In the genomic region with DNA sequence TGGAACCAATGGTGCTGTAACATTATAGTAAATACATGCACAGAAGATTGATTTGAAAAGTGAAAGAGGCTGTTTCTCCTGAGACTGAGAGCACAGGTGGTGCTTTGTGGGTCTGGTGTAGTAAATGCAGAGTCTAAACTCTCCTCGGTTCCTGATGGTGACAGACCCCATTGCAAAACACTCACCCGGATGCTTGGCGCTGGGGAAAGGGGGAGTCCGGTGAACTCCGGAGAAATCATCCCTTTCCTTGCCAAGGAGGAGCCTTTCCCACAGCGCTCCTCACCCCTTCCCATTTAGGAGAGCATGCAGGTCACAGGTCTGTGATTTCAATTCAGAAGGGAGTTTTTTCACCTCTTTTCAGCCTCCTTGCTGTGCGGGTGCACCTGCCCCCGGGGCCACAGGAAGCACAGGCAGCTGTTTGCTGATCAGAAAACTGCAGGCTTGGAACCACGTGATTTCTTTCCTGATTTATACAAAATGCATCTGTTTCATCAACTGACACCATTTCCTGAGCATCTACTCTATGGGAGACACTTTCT, we compare ENCODE assay signal across 9 cellular contexts.
A peak's percentile ranks its signal among the peaks of the same experiment; 100 is the strongest.
DNase-seq lines count a peak whose midpoint lies in the region; ATAC-seq and TF ChIP-seq lines count a peak whose summit lies in the region.
"Had no signal": no experiment of that assay in that cellular context is flagged by ENCODE, and none has a peak within 500 bp of the region (broad histone marks: within the 10 kb centered on the region; RNA-seq: fewer than 3 reads in every experiment).

No MANE protein-coding gene starts in this region.

- H3K4me1 ChIP-seq in spleen: peaks cover 11 to 62% (median 44%) of the 10 kb centered on the region in 6 donors

- POLR2A ChIA-PET in activated B cell treated with CpG ODN at 0.5 μM for 24 hours (lab: Charles Lee): interaction anchor here (0.7 to 1.3 kb wide), 4 partner anchors 18 to 1224 kb away, joined by 3 to 5 read pairs (median 3); a partner anchor contains a TSS

- in situ Hi-C loops in ACHN (cut with HindIII; ENCODE audit: low pct_ligation_motif_present, low pct_unique_long_range_greater_than_20kb, low sequenced_read_pairs): no loop called here

- TF ChIP-seq POLR2A in spleen (IDR thresholded peaks at IDR 0.05): no peak

- ATAC-seq in activated CD4-positive, CD25-positive, alpha-beta regulatory T cell treated with anti-CD3 and anti-CD28 coated beads, Interleukin-2, amount 50 U/mL, for 24 hours: peak; percentile 25 to 34
- ATAC-seq in HG02973 (IDR thresholded peaks at IDR 0.05; ENCODE audit: unreplicated experiment) (peak; percentile 38), activated B cell treated with CpG ODN at 0.5 μM for 24 hours (ENCODE audit: low read depth) (peak; percentile 69)

- no peaks in the 10 kb centered on the region for H3K9me3 ChIP-seq in spleen

- H3K36me3 ChIP-seq in spleen: no peaks in the 10 kb centered on the region

- H3K27me3 Mint-ChIP-seq in activated B cell treated with CpG ODN at 0.5 μM for 24 hours: no peaks in the 10 kb centered on the region

- H3K9me3 Mint-ChIP-seq in activated B cell treated with CpG ODN at 0.5 μM for 24 hours: no peaks in the 10 kb centered on the region

- no peak for TF ChIP-seq CTCF in activated B cell treated with CpG ODN at 0.5 μM for 24 hours (IDR thresholded peaks at IDR 0.05)
- TF ChIP-seq CTCF in spleen (IDR thresholded peaks at IDR 0.05 in 8 of 11, conservative IDR thresholded peaks at IDR 0.05 in 3 of 11): no peak

- peak overlapping the region in 6 of 8 donors; percentile 9 to 63 (median 24) for H3K4me3 ChIP-seq in spleen

- peak overlapping the region; percentile 68 to 93 (median 83) for H3K27ac ChIP-seq in spleen
- H3K27ac ChIP-seq: C4-2B had no signal

- no peaks in the 10 kb centered on the region for H3K27me3 ChIP-seq in spleen (replicated peaks in 1 of 7)

- intact Hi-C loops in activated B cell treated with CpG ODN at 0.5 μM for 24 hours (cut with micrococcal nuclease): loop anchor here (1.0 to 2.0 kb wide), 3 partner anchors 14 to 1223 kb away; a partner anchor contains a TSS
- intact Hi-C loops in spleen (cut with DNase I; ENCODE audit: low total_unique reads): no loop called here

- peak overlapping the region; percentile 86 for H3K4me3 Mint-ChIP-seq in activated B cell treated with CpG ODN at 0.5 μM for 24 hours

- H3K4me1 Mint-ChIP-seq in activated B cell treated with CpG ODN at 0.5 μM for 24 hours: peaks cover 57% of the 10 kb centered on the region

- H3K36me3 Mint-ChIP-seq in activated B cell treated with CpG ODN at 0.5 μM for 24 hours (ENCODE audit: low read depth): no peaks in the 10 kb centered on the region

- DNase-seq in activated CD4-positive, CD25-positive, alpha-beta regulatory T cell treated with anti-CD3 and anti-CD28 coated beads, Interleukin-2, amount 50 U/mL, for 72 hours: no peak
- peak; percentile 40 for DNase-seq in activated B cell treated with CpG ODN at 0.5 μM for 24 hours
- DNase-seq in spleen: no peak
- DNase-seq in HuH-7.5 (ENCODE audit: low spot score): no peak
- DNase-seq in mucosa of gallbladder (ENCODE audit: low spot score): no peak
- no peak for DNase-seq in ACHN

- CTCF ChIA-PET in activated B cell treated with CpG ODN at 0.5 μM for 24 hours (lab: Charles Lee): interaction anchor here (5.7 kb wide), 1 partner anchor 19 kb away, joined by 42 read pairs; no protein-coding TSS in a partner anchor

- H3K27ac Mint-ChIP-seq in activated B cell treated with CpG ODN at 0.5 μM for 24 hours: peak overlapping the region; percentile 97

- WGBS in spleen, 5 donors: 7 to 23% (median 15%) methylated on average over 9 of the region's 9 CpGs
